Comparison of ENCODE assay signal across 1 cellular context in the genomic region with DNA sequence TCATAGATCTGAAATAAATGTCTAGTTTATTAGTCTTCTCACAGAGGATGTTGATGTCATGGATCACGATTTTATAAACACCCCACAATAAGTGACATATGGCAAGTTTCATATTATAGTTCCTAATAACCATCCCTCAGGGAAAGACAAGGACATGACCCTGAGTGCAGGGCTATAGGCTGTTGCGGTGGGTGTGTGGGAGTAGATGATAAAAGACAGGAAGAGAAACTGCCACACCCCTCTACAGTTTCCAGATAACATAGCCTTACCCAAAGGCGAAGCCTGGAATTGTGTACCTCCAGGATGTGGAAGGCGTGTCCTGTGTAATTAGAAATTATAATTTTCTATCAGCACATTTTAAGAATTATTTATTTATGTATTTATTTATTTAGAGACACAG.
TF ChIP-seq lines count a peak whose summit lies in the region.

No MANE protein-coding gene starts in this region.

TF ChIP-seq in HepG2, 621 proteins besides CTCF, POLR2A, EP300 and RAD21 (continued from another document):
- TF ChIP-seq SOX6 (IDR thresholded peaks at IDR 0.05) (no peak), SOX6 (CRISPR knock-in tag; IDR thresholded peaks at IDR 0.05) (0 out of 2 replicates have a peak, but pooled peaks have one; percentile 12), RXRB (CRISPR knock-in tag; IDR thresholded peaks at IDR 0.05; ENCODE audit: borderline replicate concordance) (0 out of 2 replicates have a peak, but pooled peaks have one; percentile 20), ZNF550 (CRISPR knock-in tag; IDR thresholded peaks at IDR 0.05; ENCODE audit: borderline replicate concordance) (no peak), ZKSCAN5 (CRISPR knock-in tag; IDR thresholded peaks at IDR 0.05) (0 out of 2 replicates have a peak, but pooled peaks have one; percentile 65), ZNF121 (CRISPR knock-in tag; IDR thresholded peaks at IDR 0.05) (no peak), SP5 (CRISPR knock-in tag; IDR thresholded peaks at IDR 0.05; ENCODE audit: borderline replicate concordance, low read depth) (peak; percentile 31; the same call in 1 of the 2 replicates), ARHGAP35 (CRISPR knock-in tag; IDR thresholded peaks at IDR 0.05; ENCODE audit: borderline replicate concordance) (no peak), BCL6 (CRISPR knock-in tag; IDR thresholded peaks at IDR 0.05) (no peak), ZNF766 (CRISPR knock-in tag; IDR thresholded peaks at IDR 0.05; ENCODE audit: borderline replicate concordance) (no peak), ZNF546 (CRISPR knock-in tag; conservative IDR thresholded peaks at IDR 0.05) (no peak)
- TF ChIP-seq, protein P1, sequence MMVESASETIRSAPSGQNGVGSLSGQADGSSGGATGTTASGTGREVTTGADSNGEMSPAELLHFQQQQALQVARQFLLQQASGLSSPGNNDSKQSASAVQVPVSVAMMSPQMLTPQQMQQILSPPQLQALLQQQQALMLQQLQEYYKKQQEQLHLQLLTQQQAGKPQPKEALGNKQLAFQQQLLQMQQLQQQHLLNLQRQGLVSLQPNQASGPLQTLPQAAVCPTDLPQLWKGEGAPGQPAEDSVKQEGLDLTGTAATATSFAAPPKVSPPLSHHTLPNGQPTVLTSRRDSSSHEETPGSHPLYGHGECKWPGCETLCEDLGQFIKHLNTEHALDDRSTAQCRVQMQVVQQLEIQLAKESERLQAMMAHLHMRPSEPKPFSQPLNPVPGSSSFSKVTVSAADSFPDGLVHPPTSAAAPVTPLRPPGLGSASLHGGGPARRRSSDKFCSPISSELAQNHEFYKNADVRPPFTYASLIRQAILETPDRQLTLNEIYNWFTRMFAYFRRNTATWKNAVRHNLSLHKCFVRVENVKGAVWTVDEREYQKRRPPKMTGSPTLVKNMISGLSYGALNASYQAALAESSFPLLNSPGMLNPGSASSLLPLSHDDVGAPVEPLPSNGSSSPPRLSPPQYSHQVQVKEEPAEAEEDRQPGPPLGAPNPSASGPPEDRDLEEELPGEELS (CRISPR knock-in tag; IDR thresholded peaks at IDR 0.05) = 0 out of 2 replicates have a peak, but pooled peaks have one; percentile 21
- TF ChIP-seq, protein P2, sequence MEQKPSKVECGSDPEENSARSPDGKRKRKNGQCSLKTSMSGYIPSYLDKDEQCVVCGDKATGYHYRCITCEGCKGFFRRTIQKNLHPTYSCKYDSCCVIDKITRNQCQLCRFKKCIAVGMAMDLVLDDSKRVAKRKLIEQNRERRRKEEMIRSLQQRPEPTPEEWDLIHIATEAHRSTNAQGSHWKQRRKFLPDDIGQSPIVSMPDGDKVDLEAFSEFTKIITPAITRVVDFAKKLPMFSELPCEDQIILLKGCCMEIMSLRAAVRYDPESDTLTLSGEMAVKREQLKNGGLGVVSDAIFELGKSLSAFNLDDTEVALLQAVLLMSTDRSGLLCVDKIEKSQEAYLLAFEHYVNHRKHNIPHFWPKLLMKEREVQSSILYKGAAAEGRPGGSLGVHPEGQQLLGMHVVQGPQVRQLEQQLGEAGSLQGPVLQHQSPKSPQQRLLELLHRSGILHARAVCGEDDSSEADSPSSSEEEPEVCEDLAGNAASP (CRISPR knock-in tag; IDR thresholded peaks at IDR 0.05; ENCODE audit: borderline replicate concordance) = peak; percentile 37; the same call in 1 of the 2 replicates
- TF ChIP-seq, protein P3, sequence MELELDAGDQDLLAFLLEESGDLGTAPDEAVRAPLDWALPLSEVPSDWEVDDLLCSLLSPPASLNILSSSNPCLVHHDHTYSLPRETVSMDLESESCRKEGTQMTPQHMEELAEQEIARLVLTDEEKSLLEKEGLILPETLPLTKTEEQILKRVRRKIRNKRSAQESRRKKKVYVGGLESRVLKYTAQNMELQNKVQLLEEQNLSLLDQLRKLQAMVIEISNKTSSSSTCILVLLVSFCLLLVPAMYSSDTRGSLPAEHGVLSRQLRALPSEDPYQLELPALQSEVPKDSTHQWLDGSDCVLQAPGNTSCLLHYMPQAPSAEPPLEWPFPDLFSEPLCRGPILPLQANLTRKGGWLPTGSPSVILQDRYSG (CRISPR knock-in tag; IDR thresholded peaks at IDR 0.05) = no peak
- TF ChIP-seq, protein P4, sequence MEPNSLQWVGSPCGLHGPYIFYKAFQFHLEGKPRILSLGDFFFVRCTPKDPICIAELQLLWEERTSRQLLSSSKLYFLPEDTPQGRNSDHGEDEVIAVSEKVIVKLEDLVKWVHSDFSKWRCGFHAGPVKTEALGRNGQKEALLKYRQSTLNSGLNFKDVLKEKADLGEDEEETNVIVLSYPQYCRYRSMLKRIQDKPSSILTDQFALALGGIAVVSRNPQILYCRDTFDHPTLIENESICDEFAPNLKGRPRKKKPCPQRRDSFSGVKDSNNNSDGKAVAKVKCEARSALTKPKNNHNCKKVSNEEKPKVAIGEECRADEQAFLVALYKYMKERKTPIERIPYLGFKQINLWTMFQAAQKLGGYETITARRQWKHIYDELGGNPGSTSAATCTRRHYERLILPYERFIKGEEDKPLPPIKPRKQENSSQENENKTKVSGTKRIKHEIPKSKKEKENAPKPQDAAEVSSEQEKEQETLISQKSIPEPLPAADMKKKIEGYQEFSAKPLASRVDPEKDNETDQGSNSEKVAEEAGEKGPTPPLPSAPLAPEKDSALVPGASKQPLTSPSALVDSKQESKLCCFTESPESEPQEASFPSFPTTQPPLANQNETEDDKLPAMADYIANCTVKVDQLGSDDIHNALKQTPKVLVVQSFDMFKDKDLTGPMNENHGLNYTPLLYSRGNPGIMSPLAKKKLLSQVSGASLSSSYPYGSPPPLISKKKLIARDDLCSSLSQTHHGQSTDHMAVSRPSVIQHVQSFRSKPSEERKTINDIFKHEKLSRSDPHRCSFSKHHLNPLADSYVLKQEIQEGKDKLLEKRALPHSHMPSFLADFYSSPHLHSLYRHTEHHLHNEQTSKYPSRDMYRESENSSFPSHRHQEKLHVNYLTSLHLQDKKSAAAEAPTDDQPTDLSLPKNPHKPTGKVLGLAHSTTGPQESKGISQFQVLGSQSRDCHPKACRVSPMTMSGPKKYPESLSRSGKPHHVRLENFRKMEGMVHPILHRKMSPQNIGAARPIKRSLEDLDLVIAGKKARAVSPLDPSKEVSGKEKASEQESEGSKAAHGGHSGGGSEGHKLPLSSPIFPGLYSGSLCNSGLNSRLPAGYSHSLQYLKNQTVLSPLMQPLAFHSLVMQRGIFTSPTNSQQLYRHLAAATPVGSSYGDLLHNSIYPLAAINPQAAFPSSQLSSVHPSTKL (CRISPR knock-in tag; IDR thresholded peaks at IDR 0.05) = 0 out of 2 replicates have a peak, but pooled peaks have one; percentile 9
TF ChIP-seq in HepG2: peak in this region for 8.
